ENCODE assay signal across 9 cellular contexts in the genomic region with DNA sequence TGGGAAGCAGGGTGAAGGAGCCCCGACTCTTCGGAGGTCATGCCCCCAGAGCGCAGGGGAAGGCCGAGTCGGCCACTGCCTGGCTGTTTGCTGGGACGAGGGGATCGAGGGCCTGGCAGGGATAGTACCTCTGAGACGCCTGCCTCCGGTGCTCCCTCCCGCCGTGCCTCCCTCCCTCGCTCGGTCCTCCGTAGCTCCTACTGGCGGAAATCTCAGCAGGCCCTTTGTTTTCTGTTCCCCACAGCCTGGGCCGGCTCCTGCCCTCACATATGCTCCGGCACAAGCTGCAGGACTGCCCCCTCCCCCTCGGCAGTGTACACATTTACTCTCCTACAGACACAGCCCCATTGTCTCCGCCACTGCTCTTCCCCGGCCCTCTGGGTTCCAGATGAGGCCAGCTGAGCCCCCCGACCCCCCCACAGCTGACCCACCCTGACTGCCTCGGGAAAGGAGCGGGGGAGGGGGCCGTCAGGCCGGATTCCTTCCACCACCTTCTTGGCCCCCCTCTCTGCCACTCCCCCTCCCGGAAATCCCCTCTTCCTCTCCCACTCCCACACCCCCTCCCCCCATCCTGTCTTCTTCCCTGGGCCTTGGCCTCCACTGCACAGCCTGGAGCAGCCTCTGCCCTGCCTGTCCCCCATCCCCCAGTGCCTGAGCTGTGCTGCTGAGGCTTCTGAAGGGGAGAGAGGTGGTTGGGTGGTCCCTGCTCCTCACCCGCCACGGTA. TPM values are rescaled to one million over a fixed set of nuclear protein-coding genes. Genes with fewer than 3 reads are reported as not detected.
A peak's percentile ranks its signal among the peaks of the same experiment; 100 is the strongest.
DNase-seq lines count a peak whose midpoint lies in the region; TF ChIP-seq lines count a peak whose summit lies in the region.
"Had no signal": no experiment of that assay in that cellular context is flagged by ENCODE, and none has a peak within 500 bp of the region (broad histone marks: within the 10 kb centered on the region; RNA-seq: fewer than 3 reads in every experiment).

No MANE protein-coding gene starts in this region.

- DNase-seq in activated CD4-positive, alpha-beta T cell treated with anti-CD3 and anti-CD28 coated beads, Interleukin-2, amount 10 ng/mL, durations not matched to agents 24 days and 14 days = peak; percentile 82
- DNase-seq in activated CD4-positive, alpha-beta T cell treated with anti-CD3 and anti-CD28 coated beads, Interleukin-2, amount 50 U/mL, for 1 hour = no peak
- DNase-seq in NCI-H226 (peak; percentile 48), amygdala (lab: John Stamatoyannopoulos, UW) (peak in 55 of 56 donors; percentile 26 to 97 (median 85)), right atrium auricular region (ENCODE audit: low spot score) (no peak), posterior vena cava (ENCODE audit: low spot score) (peak; percentile 84), dedifferentiated amniotic fluid mesenchymal stem cell (ENCODE audit: extremely low spot score) (no peak)
- DNase-seq in stimulated activated CD8-positive, alpha-beta memory T cell treated with anti-CD3 and anti-CD28 coated beads, Interleukin-4, amount 100 ng/mL, for 48 hours = no peak

- no peaks in the 10 kb centered on the region for H3K27me3 ChIP-seq in right atrium auricular region

- H3K27ac ChIP-seq in right atrium auricular region = peak overlapping the region; percentile 88 to 92
- H3K27ac ChIP-seq: neutrophil had no signal

- no peaks in the 10 kb centered on the region for H3K9me3 ChIP-seq in right atrium auricular region
- H3K9me3 ChIP-seq: neutrophil had no signal

- peak overlapping the region; percentile 94 for H3K4me3 Mint-ChIP-seq in activated CD4-positive, alpha-beta T cell treated with anti-CD3 and anti-CD28 coated beads, Interleukin-2, amount 10 ng/mL, durations not matched to agents 24 days and 14 days

- intact Hi-C loops in activated CD4-positive, alpha-beta T cell treated with anti-CD3 and anti-CD28 coated beads, Interleukin-2, amount 10 ng/mL, durations not matched to agents 24 days and 14 days (cut with micrococcal nuclease) = loop anchor here (1.0 kb wide), 1 partner anchor 17 kb away; the partner anchor contains the start of gene NEK8
- intact Hi-C loops in posterior vena cava (cut with DNase I) = loop anchor here in 1 of 2 donors (2.0 kb wide), 1 partner anchor 14 kb away; no protein-coding TSS in a partner anchor

- H3K36me3 Mint-ChIP-seq in activated CD4-positive, alpha-beta T cell treated with anti-CD3 and anti-CD28 coated beads, Interleukin-2, amount 10 ng/mL, durations not matched to agents 24 days and 14 days (ENCODE audit: low read depth) = peaks cover 47% of the 10 kb centered on the region

- H3K4me3 ChIP-seq in right atrium auricular region = peak overlapping the region; percentile 77 to 83

- peak overlapping the region; percentile 86 for H3K27ac Mint-ChIP-seq in activated CD4-positive, alpha-beta T cell treated with anti-CD3 and anti-CD28 coated beads, Interleukin-2, amount 10 ng/mL, durations not matched to agents 24 days and 14 days

- no peaks in the 10 kb centered on the region for H3K9me3 Mint-ChIP-seq in activated CD4-positive, alpha-beta T cell treated with anti-CD3 and anti-CD28 coated beads, Interleukin-2, amount 10 ng/mL, durations not matched to agents 24 days and 14 days

- no peaks in the 10 kb centered on the region for H3K27me3 Mint-ChIP-seq in activated CD4-positive, alpha-beta T cell treated with anti-CD3 and anti-CD28 coated beads, Interleukin-2, amount 10 ng/mL, durations not matched to agents 24 days and 14 days

- peaks cover 38% of the 10 kb centered on the region for H3K4me1 Mint-ChIP-seq in activated CD4-positive, alpha-beta T cell treated with anti-CD3 and anti-CD28 coated beads, Interleukin-2, amount 10 ng/mL, durations not matched to agents 24 days and 14 days

- H3K36me3 ChIP-seq in right atrium auricular region = peaks cover 11% of the 10 kb centered on the region
- H3K36me3 ChIP-seq: neutrophil had no signal

- H3K4me1 ChIP-seq in right atrium auricular region = peaks cover 2 to 54% of the 10 kb centered on the region in 2 donors

- no peak for TF ChIP-seq CTCF in right atrium auricular region (IDR thresholded peaks at IDR 0.05)

RNA-seq across cellular contexts. Expression of gene TRAF4, which starts 1.4 kb away (rescaled TPM):
- 155 and 168 TPM in 2 replicates for total RNA-seq in activated CD4-positive, alpha-beta T cell treated with anti-CD3 and anti-CD28 coated beads, Interleukin-2, amount 10 ng/mL, durations not matched to agents 24 days and 14 days
- 1 to 10 TPM; 3.3 to 6.7 TPM for total RNA-seq in right atrium auricular region
- total RNA-seq in posterior vena cava = 10 to 100 TPM; 10.2 to 10.8 TPM

RNA-seq across cellular contexts. Expression of gene NEK8, which starts 16.6 kb away (rescaled TPM):
- 5.5 and 6.1 TPM in 2 replicates for total RNA-seq in activated CD4-positive, alpha-beta T cell treated with anti-CD3 and anti-CD28 coated beads, Interleukin-2, amount 10 ng/mL, durations not matched to agents 24 days and 14 days
- total RNA-seq in right atrium auricular region (1 to 10 TPM; 1.0 to 1.1 TPM), posterior vena cava (1 to 10 TPM; 2.3 TPM)

RNA-seq across cellular contexts. Expression of gene TLCD1, which starts 19.2 kb away (rescaled TPM):
- 12.5 and 16.8 TPM in 2 replicates for total RNA-seq in activated CD4-positive, alpha-beta T cell treated with anti-CD3 and anti-CD28 coated beads, Interleukin-2, amount 10 ng/mL, durations not matched to agents 24 days and 14 days
- 1 to 10 TPM in 1 of 2 donors, not detected in 1; 1.7 TPM for total RNA-seq in right atrium auricular region
- total RNA-seq in posterior vena cava = 1 to 10 TPM; 2.2 to 3.1 TPM

RNA-seq across cellular contexts. Expression of gene RPL23A, which starts 25.4 kb away (rescaled TPM):
- 1,588 and 1,610 TPM in 2 replicates for total RNA-seq in activated CD4-positive, alpha-beta T cell treated with anti-CD3 and anti-CD28 coated beads, Interleukin-2, amount 10 ng/mL, durations not matched to agents 24 days and 14 days
- total RNA-seq in right atrium auricular region (100 to 1,000 TPM; 231 to 505 TPM), posterior vena cava (100 to 1,000 TPM; 981 to 999 TPM)

RNA-seq across cellular contexts. Expression of gene RAB34, which starts 27.5 kb away (rescaled TPM):
- 19.2 and 20.6 TPM in 2 replicates for total RNA-seq in activated CD4-positive, alpha-beta T cell treated with anti-CD3 and anti-CD28 coated beads, Interleukin-2, amount 10 ng/mL, durations not matched to agents 24 days and 14 days
- 100 to 1,000 TPM in 1 of 2 donors, 10 to 100 TPM in 1; 55.8 to 139 TPM for total RNA-seq in right atrium auricular region
- total RNA-seq in posterior vena cava = 10 to 100 TPM; 75.0 to 90.2 TPM

Comparison
In these comparisons a context has a peak if more than half of its experiments do, and no peak if none do; other contexts are left out.
1. DNase-seq: peak in activated CD4-positive, alpha-beta T cell treated with anti-CD3 and anti-CD28 coated beads, Interleukin-2, amount 10 ng/mL, durations not matched to agents 24 days and 14 days (single experiment), NCI-H226 (single experiment), amygdala (55 of 56) and posterior vena cava (single experiment); none in activated CD4-positive, alpha-beta T cell treated with anti-CD3 and anti-CD28 coated beads, Interleukin-2, amount 50 U/mL, for 1 hour (single experiment), right atrium auricular region (single experiment), stimulated activated CD8-positive, alpha-beta memory T cell treated with anti-CD3 and anti-CD28 coated beads, Interleukin-4, amount 100 ng/mL, for 48 hours (single experiment) and dedifferentiated amniotic fluid mesenchymal stem cell (single experiment).
2. RNA of gene TRAF4, which starts 1.4 kb away (total RNA-seq): 155 to 168 TPM in activated CD4-positive, alpha-beta T cell treated with anti-CD3 and anti-CD28 coated beads, Interleukin-2, amount 10 ng/mL, durations not matched to agents 24 days and 14 days; 10.2 to 10.8 TPM in posterior vena cava and 3.3 to 6.7 TPM in right atrium auricular region; every median in the first group is over 10 times any median in the second.